ENCODE assay signal across 13 cellular contexts in the genomic region with DNA sequence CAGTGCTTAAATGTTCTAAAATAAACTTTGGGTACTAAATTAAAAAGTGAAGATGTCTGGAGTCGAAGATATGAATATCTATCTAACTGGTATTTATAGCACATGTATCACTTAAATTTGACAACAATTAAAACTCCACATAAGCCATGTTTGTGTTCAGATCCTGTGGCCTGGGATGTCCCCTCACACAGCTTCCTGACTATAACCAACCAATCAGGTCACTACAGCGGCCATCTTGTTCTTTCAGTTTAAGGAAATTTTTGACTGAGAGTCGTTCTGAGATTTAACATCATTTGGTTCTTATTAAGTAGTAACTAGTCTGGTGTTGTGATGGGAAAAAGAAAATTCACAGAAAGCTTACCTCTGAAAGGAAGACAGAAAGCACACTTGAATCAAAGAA.
"Had no signal": no experiment of that assay in that cellular context is flagged by ENCODE, and none has a peak within 500 bp of the region (broad histone marks: within the 10 kb centered on the region; RNA-seq: fewer than 3 reads in every experiment).

No MANE protein-coding gene starts in this region.

- H3K36me3 ChIP-seq: esophagus muscularis mucosa, pancreas, upper lobe of right lung had no signal

- H3K4me1 ChIP-seq: body of pancreas, pancreas, testis, upper lobe of right lung had no signal

- H3K27me3 ChIP-seq: body of pancreas, esophagus muscularis mucosa, pancreas, testis, upper lobe of right lung had no signal

- ATAC-seq: activated T-helper 17 cell treated with anti-CD3 and anti-CD28 coated beads, Interleukin-2, amount 50 U/mL, for 72 hours; body of pancreas; pancreas; stimulated activated naive CD8-positive, alpha-beta T cell treated with anti-CD3 and anti-CD28 coated beads, Interleukin-15, amount 100 ng/mL, for 72 hours; upper lobe of right lung had no signal

- DNase-seq: activated CD4-positive, alpha-beta T cell treated with anti-CD3 and anti-CD28 coated beads, Interleukin-2, amount 50 U/mL, for 1 hour; activated naive CD4-positive, alpha-beta T cell treated with anti-CD3 and anti-CD28 coated beads for 36 hours; activated T-cell treated with anti-CD3 and anti-CD28 coated beads for 4 hours; body of pancreas; mesendoderm; pancreas; stimulated activated CD4-positive, alpha-beta T cell treated with anti-CD3 and anti-CD28 coated beads, Interleukin-15, amount 100 ng/mL, for 24 hours; stimulated activated CD4-positive, alpha-beta T cell treated with anti-CD3 and anti-CD28 coated beads, Interleukin-4, amount 100 ng/mL, for 24 hours; stimulated activated naive CD8-positive, alpha-beta T cell treated with anti-CD3 and anti-CD28 coated beads, Interleukin-15, amount 100 ng/mL, for 72 hours; testis; upper lobe of right lung had no signal

- H3K4me3 ChIP-seq: body of pancreas, esophagus muscularis mucosa, pancreas, testis, upper lobe of right lung had no signal

- H3K9me3 ChIP-seq: body of pancreas, esophagus muscularis mucosa, pancreas, testis, upper lobe of right lung had no signal
